Comparison of ENCODE assay signal across 8 cellular contexts in the genomic region with DNA sequence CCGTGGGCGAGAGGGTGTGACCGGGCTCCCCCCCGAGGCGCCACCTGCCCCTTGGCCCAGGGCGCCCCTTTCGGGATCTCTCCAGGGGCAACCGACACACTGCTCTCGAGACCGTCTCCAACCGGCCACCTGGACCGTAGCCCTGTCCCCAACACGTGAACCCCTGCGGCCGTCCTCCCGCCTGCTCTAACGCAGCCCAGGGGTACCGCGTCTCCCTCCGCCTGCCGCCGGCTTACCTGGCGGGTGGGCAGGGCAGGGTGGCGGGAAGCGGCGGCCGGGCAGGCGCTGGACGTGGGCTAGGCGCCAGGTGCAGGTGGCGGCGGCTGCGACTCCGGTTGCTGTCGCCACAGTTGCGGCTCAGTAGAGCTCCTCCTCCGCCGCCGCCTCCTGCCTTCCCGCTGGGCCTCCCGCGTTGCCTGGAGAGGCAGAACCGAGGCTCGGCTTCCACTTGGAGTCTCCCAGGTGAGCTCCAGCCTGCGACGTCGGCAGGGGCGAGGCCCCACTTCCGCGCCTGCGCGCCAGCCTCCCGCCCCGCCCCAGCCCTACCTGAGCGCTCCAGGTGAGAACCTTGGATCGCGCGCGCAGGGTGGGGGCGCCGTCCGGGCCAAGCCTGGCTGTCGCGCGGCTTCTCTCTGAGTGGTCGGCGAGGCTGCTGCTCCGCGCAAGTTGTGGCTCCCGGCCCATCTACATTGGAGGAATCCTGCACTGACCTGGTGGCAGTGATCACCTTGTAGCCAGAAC. TPM values are rescaled to one million over a fixed set of nuclear protein-coding genes. Genes with fewer than 3 reads are reported as not detected.
DNase-seq lines count a peak whose midpoint lies in the region; ATAC-seq and TF ChIP-seq lines count a peak whose summit lies in the region.

A gene (minus strand): TSS at position 469 of the 741 bp plus-strand sequence. CDS start 23,547 bp downstream, outside the sequence.

- TF ChIP-seq POLR2A in NB4 (IDR thresholded peaks at IDR 0.05; ENCODE audit: extremely low read depth, insufficient read length) (no peak), erythroblast (IDR thresholded peaks at IDR 0.05; ENCODE audit: low read length) (no peak)

- WGBS in thymus: under 1% methylated on average over 70 of the region's 70 CpGs

- peaks cover 43% of the 10 kb centered on the region for H3K4me1 Mint-ChIP-seq in activated CD4-positive, alpha-beta T cell treated with anti-CD3 and anti-CD28 coated beads, Interleukin-2, amount 10 ng/mL, durations not matched to agents 7 days and 5 days
- peaks cover 20 to 55% of the 10 kb centered on the region in 2 donors for H3K4me1 Mint-ChIP-seq in effector memory CD8-positive, alpha-beta T cell (ENCODE audit: low read depth in 2 of 2)
- peaks cover 23% of the 10 kb centered on the region for H3K4me1 Mint-ChIP-seq in mesothelial cell of epicardium

- no peaks in the 10 kb centered on the region for H3K9me3 ChIP-seq in thymus (ENCODE audit: control insufficient read depth)

- H3K36me3 ChIP-seq in GM06990 (ENCODE audit: control insufficient read depth, insufficient read depth, low read length) (no peaks in the 10 kb centered on the region), H7 (replicated peaks; ENCODE audit: control insufficient read depth, insufficient read depth, low read length) (no peaks in the 10 kb centered on the region), thymus (ENCODE audit: control insufficient read depth, insufficient read depth) (no peaks in the 10 kb centered on the region)

- H3K36me3 Mint-ChIP-seq in activated CD4-positive, alpha-beta T cell treated with anti-CD3 and anti-CD28 coated beads, Interleukin-2, amount 10 ng/mL, durations not matched to agents 7 days and 5 days (ENCODE audit: low read depth): peaks cover 16% of the 10 kb centered on the region
- H3K36me3 Mint-ChIP-seq in effector memory CD8-positive, alpha-beta T cell (ENCODE audit: insufficient read depth): peaks cover 12% of the 10 kb centered on the region
- H3K36me3 Mint-ChIP-seq in mesothelial cell of epicardium: no peaks in the 10 kb centered on the region

- ATAC-seq in effector memory CD8-positive, alpha-beta T cell (replicated peaks): peak; percentile 49

- POLR2A ChIA-PET in activated CD4-positive, alpha-beta T cell treated with anti-CD3 and anti-CD28 coated beads, Interleukin-2, amount 10 ng/mL, durations not matched to agents 7 days and 5 days (lab: Charles Lee): no interaction called here

- peaks cover 15% of the 10 kb centered on the region for H3K4me1 ChIP-seq in thymus (ENCODE audit: control insufficient read depth, insufficient read depth, low read length)

- TF ChIP-seq CTCF in GM06990 (IDR thresholded peaks at IDR 0.05; ENCODE audit: insufficient read depth, low read length, poor library complexity, severe bottlenecking) (no peak), NB4 (IDR thresholded peaks at IDR 0.05; ENCODE audit: low read depth, low read length) (no peak), mesothelial cell of epicardium (IDR thresholded peaks at IDR 0.05; ENCODE audit: unreplicated experiment) (no peak)

- H3K27me3 ChIP-seq in GM06990 (replicated peaks; ENCODE audit: control insufficient read depth, insufficient read depth, low read length) (no peaks in the 10 kb centered on the region), H7 (ENCODE audit: control insufficient read depth, insufficient read depth, low read length) (peaks cover 8% of the 10 kb centered on the region; the same call in 1 of the 2 replicates), thymus (ENCODE audit: control insufficient read depth, insufficient read depth) (peaks cover 11% of the 10 kb centered on the region)

- no peaks in the 10 kb centered on the region for H3K9me3 Mint-ChIP-seq in activated CD4-positive, alpha-beta T cell treated with anti-CD3 and anti-CD28 coated beads, Interleukin-2, amount 10 ng/mL, durations not matched to agents 7 days and 5 days
- no peaks in the 10 kb centered on the region for H3K9me3 Mint-ChIP-seq in effector memory CD8-positive, alpha-beta T cell
- H3K9me3 Mint-ChIP-seq in mesothelial cell of epicardium: no peaks in the 10 kb centered on the region

- CTCF ChIA-PET in activated CD4-positive, alpha-beta T cell treated with anti-CD3 and anti-CD28 coated beads, Interleukin-2, amount 10 ng/mL, durations not matched to agents 7 days and 5 days (lab: Charles Lee): interaction anchor here (1.1 to 1.5 kb wide), 2 partner anchors 9 to 11 kb away, joined by 4 to 5 read pairs; no protein-coding TSS in a partner anchor

- peak within 1 kb of the TSS; percentile 91 for H3K4me3 Mint-ChIP-seq in activated CD4-positive, alpha-beta T cell treated with anti-CD3 and anti-CD28 coated beads, Interleukin-2, amount 10 ng/mL, durations not matched to agents 7 days and 5 days
- H3K4me3 Mint-ChIP-seq in effector memory CD8-positive, alpha-beta T cell: peak within 1 kb of the TSS; percentile 92 to 96
- peak within 1 kb of the TSS; percentile 93 for H3K4me3 Mint-ChIP-seq in mesothelial cell of epicardium

- peak within 1 kb of the TSS; percentile 53 for H3K27ac ChIP-seq in thymus (ENCODE audit: low read depth)

- H3K27me3 Mint-ChIP-seq in activated CD4-positive, alpha-beta T cell treated with anti-CD3 and anti-CD28 coated beads, Interleukin-2, amount 10 ng/mL, durations not matched to agents 7 days and 5 days: peaks cover 18% of the 10 kb centered on the region
- H3K27me3 Mint-ChIP-seq in effector memory CD8-positive, alpha-beta T cell: no peaks in the 10 kb centered on the region
- H3K27me3 Mint-ChIP-seq in mesothelial cell of epicardium (ENCODE audit: low read depth): peaks cover 50% of the 10 kb centered on the region

- peak within 1 kb of the TSS; percentile 94 for H3K27ac Mint-ChIP-seq in activated CD4-positive, alpha-beta T cell treated with anti-CD3 and anti-CD28 coated beads, Interleukin-2, amount 10 ng/mL, durations not matched to agents 7 days and 5 days
- peak within 1 kb of the TSS; percentile 97 to 98 for H3K27ac Mint-ChIP-seq in effector memory CD8-positive, alpha-beta T cell
- peak within 1 kb of the TSS; percentile 74 for H3K27ac Mint-ChIP-seq in mesothelial cell of epicardium

- DNase-seq in GM06990 (ENCODE audit: extremely low read depth, insufficient read length) (no peak), H7 (peak; percentile 93), NB4 (ENCODE audit: low read depth) (peak; percentile 67), mesothelial cell of epicardium (ENCODE audit: low spot score in 2 of 2, unreplicated experiment in 2 of 2) (peak; percentile 29 to 73), erythroblast (lab: John Stamatoyannopoulos, UW) (no peak)
- peak; percentile 52 for DNase-seq in activated CD4-positive, alpha-beta T cell treated with anti-CD3 and anti-CD28 coated beads, Interleukin-2, amount 10 ng/mL, durations not matched to agents 7 days and 5 days
- peak; percentile 6 to 14 (median 10) for DNase-seq in effector memory CD8-positive, alpha-beta T cell

- H3K4me3 ChIP-seq in GM06990 (replicated peaks; ENCODE audit: low read depth, low read length) (peak within 1 kb of the TSS; percentile 71), H7 (ENCODE audit: insufficient read depth, low read depth, low read length) (peak within 1 kb of the TSS; percentile 69), NB4 (ENCODE audit: low read depth, low read length) (peak within 1 kb of the TSS; percentile 71), thymus (ENCODE audit: low read length) (peak within 1 kb of the TSS; percentile 54)

RNA-seq across cellular contexts. Expression of the gene that starts here (rescaled TPM):
- 8.0 and 17.1 TPM in 2 replicates for total RNA-seq in H7 (2014; rRNA removed; shearing (Covaris generic))
- total RNA-seq in activated CD4-positive, alpha-beta T cell treated with anti-CD3 and anti-CD28 coated beads, Interleukin-2, amount 10 ng/mL, durations not matched to agents 7 days and 5 days: 1 to 10 TPM; 9.0 to 9.9 TPM
- 8.2 to 10.1 TPM (median 8.3 TPM) in 3 replicates for total RNA-seq in mesothelial cell of epicardium
- 18.9 TPM for polyA plus RNA-seq in thymus

Comparison
In these comparisons a context has a peak if more than half of its experiments do, and no peak if none do; other contexts are left out.
1. DNase-seq: peak in H7 (single experiment), NB4 (single experiment), activated CD4-positive, alpha-beta T cell treated with anti-CD3 and anti-CD28 coated beads, Interleukin-2, amount 10 ng/mL, durations not matched to agents 7 days and 5 days (single experiment), effector memory CD8-positive, alpha-beta T cell (3 of 3) and mesothelial cell of epicardium (2 of 2); none in GM06990 (single experiment) and erythroblast (0 of 2).
2. Peak in every context shown above with its lines, with median percentiles within 50 percentile points of each other: H3K4me3 ChIP-seq, H3K27ac Mint-ChIP-seq and H3K4me3 Mint-ChIP-seq.